ENCODE assay signal across 9 cellular contexts in genomic region chr4:184952522-184952921, GRCh38.
"Had no signal": no experiment of that assay in that cellular context is flagged by ENCODE, and none has a peak within 500 bp of the region (broad histone marks: within the 10 kb centered on the region; RNA-seq: fewer than 3 reads in every experiment).

No MANE protein-coding gene starts in this region.

- H3K4me1 ChIP-seq: HAP-1 had no signal

- H3K9ac ChIP-seq: GM23248 had no signal

- H3K9me3 ChIP-seq: HAP-1 had no signal

- H3K4me3 Mint-ChIP-seq: HFFc6 had no signal

- ATAC-seq: HCT116, K562 had no signal

- H3K27ac Mint-ChIP-seq: HFFc6 had no signal

- H3K27ac ChIP-seq: GM23248, HL-60 had no signal

- H3K9me3 Mint-ChIP-seq: HFFc6 had no signal

- FAIRE-seq: K562 had no signal

- H3K4me3 ChIP-seq: GM23248, HAP-1, K562 had no signal

- DNase-seq: GM23248, GOT3, H7, HFFc6, IMR-90 had no signal

- H3K36me3 ChIP-seq: HAP-1 had no signal

- H2AFZ ChIP-seq: GM23248 had no signal
